Comparison of ENCODE assay signal across 17 cellular contexts in the genomic region with DNA sequence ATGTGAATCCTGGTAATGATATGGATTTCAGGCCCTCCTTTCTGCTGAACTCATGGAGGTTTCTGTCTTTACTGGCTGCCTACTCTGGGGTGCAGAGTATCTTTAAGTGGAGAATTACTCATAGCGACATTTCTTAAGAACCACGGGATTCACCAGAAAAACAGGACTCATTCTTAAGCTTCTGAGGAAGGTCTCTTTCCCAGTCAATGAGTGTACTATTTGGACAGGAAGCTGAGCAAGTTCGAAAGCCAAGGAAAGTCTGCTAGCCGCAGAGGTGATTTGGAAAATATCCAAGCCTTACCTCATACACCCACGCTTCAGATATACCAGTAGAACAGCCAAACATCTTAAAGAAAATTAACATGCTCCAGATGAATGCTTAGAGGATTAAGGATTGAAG.
A peak's percentile ranks its signal among the peaks of the same experiment; 100 is the strongest.
DNase-seq lines count a peak whose midpoint lies in the region; ATAC-seq and TF ChIP-seq lines count a peak whose summit lies in the region.
"Had no signal": no experiment of that assay in that cellular context is flagged by ENCODE, and none has a peak within 500 bp of the region (broad histone marks: within the 10 kb centered on the region; RNA-seq: fewer than 3 reads in every experiment).

No MANE protein-coding gene starts in this region.

- TF ChIP-seq CTCF in PC-9 (conservative IDR thresholded peaks at IDR 0.05) (no peak), nephron (IDR thresholded peaks at IDR 0.05; ENCODE audit: unreplicated experiment in 3 of 3) (no peak)

- H3F3A ChIP-seq in PC-9 (ENCODE audit: insufficient read depth, low read depth): 0 out of 2 replicates have a peak, but pooled peaks cover 5% of the 10 kb centered on the region

- H3K4me1 ChIP-seq in PC-9 (replicated peaks; ENCODE audit: insufficient read depth): 0 out of 2 replicates have a peak, but pooled peaks cover 3% of the 10 kb centered on the region
- H3K4me1 ChIP-seq: gastrocnemius medialis, psoas muscle, upper lobe of left lung had no signal

- no peaks in the 10 kb centered on the region for H4K20me1 ChIP-seq in PC-9 (ENCODE audit: insufficient read depth)

- no peaks in the 10 kb centered on the region for H3K27me3 Mint-ChIP-seq in nephron (ENCODE audit: low read depth)
- H3K27me3 Mint-ChIP-seq: activated CD4-positive, alpha-beta T cell treated with anti-CD3 and anti-CD28 coated beads for 36 hours had no signal

- no peak overlapping the region for H3K4me3 Mint-ChIP-seq in nephron
- H3K4me3 Mint-ChIP-seq: activated CD4-positive, alpha-beta T cell treated with anti-CD3 and anti-CD28 coated beads for 36 hours had no signal

- no peak for ATAC-seq in HG03025 (IDR thresholded peaks at IDR 0.05; ENCODE audit: low FRiP score, unreplicated experiment)
- ATAC-seq: activated CD4-positive, alpha-beta T cell treated with anti-CD3 and anti-CD28 coated beads for 36 hours; gastrocnemius medialis; psoas muscle had no signal

- CTCF ChIA-PET in PC-9 (lab: Charles Lee): no interaction called here

- H3K36me3 ChIP-seq in PC-9 (ENCODE audit: low read depth): no peaks in the 10 kb centered on the region
- H3K36me3 ChIP-seq: gastrocnemius medialis, upper lobe of left lung had no signal

- H3K4me1 Mint-ChIP-seq in nephron: peaks cover 30% of the 10 kb centered on the region
- H3K4me1 Mint-ChIP-seq: activated CD4-positive, alpha-beta T cell treated with anti-CD3 and anti-CD28 coated beads for 36 hours had no signal

- peak; percentile 0 for DNase-seq in EL
- peak; percentile 38 to 59 for DNase-seq in PC-9
- peak; percentile 48 for DNase-seq in cerebellar cortex (ENCODE audit: low spot score)
- no peak for DNase-seq in CD1c-positive myeloid dendritic cell (ENCODE audit: extremely low spot score)
- DNase-seq in NCI-H748 treated with DMSO at 0.1 percent for 48 hours (lab: John Stamatoyannopoulos, UW): no peak
- DNase-seq in NCI-H128 (lab: John Stamatoyannopoulos, UW; ENCODE audit: unreplicated experiment): no peak
- DNase-seq: activated CD4-positive, alpha-beta T cell treated with anti-CD3 and anti-CD28 coated beads for 36 hours; AML-193; gastrocnemius medialis; Kasumi-1; NCI-H1930; psoas muscle; stimulated activated CD4-positive, alpha-beta T cell treated with anti-CD3 and anti-CD28 coated beads, Interleukin-2, amount 100 ng/mL, for 48 hours; upper lobe of left lung had no signal

- H3K9me3 Mint-ChIP-seq in nephron: no peaks in the 10 kb centered on the region

- intact Hi-C loops in PC-9 (cut with micrococcal nuclease; ENCODE audit: unreplicated experiment): loop anchor here (5.0 kb wide), 1 partner anchor 59 kb away; no protein-coding TSS in a partner anchor

- H3K9me3 ChIP-seq in PC-9 (ENCODE audit: insufficient read depth, low read depth): no peaks in the 10 kb centered on the region
- H3K9me3 ChIP-seq: gastrocnemius medialis, psoas muscle, upper lobe of left lung had no signal

- H3K79me2 ChIP-seq in PC-9 (ENCODE audit: low read depth): no peaks in the 10 kb centered on the region

- no peak overlapping the region for H2AFZ ChIP-seq in PC-9

- H3K27ac ChIP-seq in PC-9: no peak overlapping the region
- H3K27ac ChIP-seq: gastrocnemius medialis, psoas muscle, upper lobe of left lung had no signal

- H3K27me3 ChIP-seq in PC-9 (ENCODE audit: insufficient read depth, low read depth): no peaks in the 10 kb centered on the region
- H3K27me3 ChIP-seq: gastrocnemius medialis, upper lobe of left lung had no signal

- no peaks in the 10 kb centered on the region for H3K9me2 ChIP-seq in PC-9 (ENCODE audit: insufficient read depth)

- POLR2A ChIA-PET in PC-9 (lab: Charles Lee; ENCODE audit: unreplicated experiment): interaction anchor here (0.5 to 0.7 kb wide), 3 partner anchors 37 to 1091 kb away, joined by 3 to 5 read pairs (median 3); no protein-coding TSS in a partner anchor

- peak overlapping the region; percentile 72 to 93 (median 87) for H3K27ac Mint-ChIP-seq in nephron
- H3K27ac Mint-ChIP-seq: activated CD4-positive, alpha-beta T cell treated with anti-CD3 and anti-CD28 coated beads for 36 hours had no signal

- BruUV-seq in PC-9 (replicated peaks; lab: Mats Ljungman, UMichigan): no TSS peak

- H3K36me3 Mint-ChIP-seq in nephron (ENCODE audit: low read depth): no peaks in the 10 kb centered on the region

- H3K4me3 ChIP-seq in PC-9: no peak overlapping the region
- H3K4me3 ChIP-seq: gastrocnemius medialis, GM12878, psoas muscle, upper lobe of left lung had no signal

- H3K4me2 ChIP-seq in PC-9: no peak overlapping the region

Comparison
In these comparisons a context has a peak if more than half of its experiments do, and no peak if none do; other contexts are left out.
1. DNase-seq: peak in EL (single experiment), PC-9 (2 of 2) and cerebellar cortex (single experiment); none in CD1c-positive myeloid dendritic cell (single experiment), NCI-H748 treated with DMSO at 0.1 percent for 48 hours (single experiment) and NCI-H128 (single experiment).